Comparison of ENCODE assay signal across 2 cellular contexts in the genomic region with DNA sequence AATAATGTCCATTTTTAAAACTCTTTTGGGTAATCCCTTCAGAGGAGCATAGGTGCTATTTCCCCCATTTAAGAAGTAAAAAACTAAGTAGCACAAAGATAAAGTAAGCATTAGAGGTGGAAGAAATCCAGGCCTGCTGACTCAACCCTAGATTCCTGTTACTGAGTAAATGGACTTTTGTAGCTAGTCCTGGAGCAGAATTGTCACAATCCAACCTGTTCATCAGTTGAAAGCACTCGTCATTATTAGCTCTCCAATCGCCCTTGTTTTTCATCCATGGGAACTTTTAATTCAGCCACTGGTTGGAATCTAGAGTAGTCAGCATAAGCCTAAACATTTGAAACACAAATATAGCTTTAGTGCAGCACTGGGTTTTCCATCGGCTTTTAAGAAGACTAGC.
TF ChIP-seq lines count a peak whose summit lies in the region.

No MANE protein-coding gene starts in this region.

TF ChIP-seq in liver, 16 proteins besides CTCF, POLR2A, EP300 and RAD21 (continued from another document):
- TF ChIP-seq, protein P1, sequence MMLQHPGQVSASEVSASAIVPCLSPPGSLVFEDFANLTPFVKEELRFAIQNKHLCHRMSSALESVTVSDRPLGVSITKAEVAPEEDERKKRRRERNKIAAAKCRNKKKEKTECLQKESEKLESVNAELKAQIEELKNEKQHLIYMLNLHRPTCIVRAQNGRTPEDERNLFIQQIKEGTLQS (IDR thresholded peaks at IDR 0.05): peak; percentile 45
- TF ChIP-seq JUND (IDR thresholded peaks at IDR 0.05): peak in 1 of 2 donors; percentile 30
- no peak for TF ChIP-seq EGR1 (IDR thresholded peaks at IDR 0.05; ENCODE audit: low read depth in 2 of 2)
- TF ChIP-seq, protein P2, sequence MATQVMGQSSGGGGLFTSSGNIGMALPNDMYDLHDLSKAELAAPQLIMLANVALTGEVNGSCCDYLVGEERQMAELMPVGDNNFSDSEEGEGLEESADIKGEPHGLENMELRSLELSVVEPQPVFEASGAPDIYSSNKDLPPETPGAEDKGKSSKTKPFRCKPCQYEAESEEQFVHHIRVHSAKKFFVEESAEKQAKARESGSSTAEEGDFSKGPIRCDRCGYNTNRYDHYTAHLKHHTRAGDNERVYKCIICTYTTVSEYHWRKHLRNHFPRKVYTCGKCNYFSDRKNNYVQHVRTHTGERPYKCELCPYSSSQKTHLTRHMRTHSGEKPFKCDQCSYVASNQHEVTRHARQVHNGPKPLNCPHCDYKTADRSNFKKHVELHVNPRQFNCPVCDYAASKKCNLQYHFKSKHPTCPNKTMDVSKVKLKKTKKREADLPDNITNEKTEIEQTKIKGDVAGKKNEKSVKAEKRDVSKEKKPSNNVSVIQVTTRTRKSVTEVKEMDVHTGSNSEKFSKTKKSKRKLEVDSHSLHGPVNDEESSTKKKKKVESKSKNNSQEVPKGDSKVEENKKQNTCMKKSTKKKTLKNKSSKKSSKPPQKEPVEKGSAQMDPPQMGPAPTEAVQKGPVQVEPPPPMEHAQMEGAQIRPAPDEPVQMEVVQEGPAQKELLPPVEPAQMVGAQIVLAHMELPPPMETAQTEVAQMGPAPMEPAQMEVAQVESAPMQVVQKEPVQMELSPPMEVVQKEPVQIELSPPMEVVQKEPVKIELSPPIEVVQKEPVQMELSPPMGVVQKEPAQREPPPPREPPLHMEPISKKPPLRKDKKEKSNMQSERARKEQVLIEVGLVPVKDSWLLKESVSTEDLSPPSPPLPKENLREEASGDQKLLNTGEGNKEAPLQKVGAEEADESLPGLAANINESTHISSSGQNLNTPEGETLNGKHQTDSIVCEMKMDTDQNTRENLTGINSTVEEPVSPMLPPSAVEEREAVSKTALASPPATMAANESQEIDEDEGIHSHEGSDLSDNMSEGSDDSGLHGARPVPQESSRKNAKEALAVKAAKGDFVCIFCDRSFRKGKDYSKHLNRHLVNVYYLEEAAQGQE (IDR thresholded peaks at IDR 0.05): no peak
- no peak for TF ChIP-seq YY1 (IDR thresholded peaks at IDR 0.05)
- TF ChIP-seq FOXA2 (IDR thresholded peaks at IDR 0.05): no peak
- peak; percentile 62 to 65 for TF ChIP-seq HNF4A (conservative IDR thresholded peaks at IDR 0.05)
- TF ChIP-seq, protein P3, sequence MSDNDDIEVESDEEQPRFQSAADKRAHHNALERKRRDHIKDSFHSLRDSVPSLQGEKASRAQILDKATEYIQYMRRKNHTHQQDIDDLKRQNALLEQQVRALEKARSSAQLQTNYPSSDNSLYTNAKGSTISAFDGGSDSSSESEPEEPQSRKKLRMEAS (IDR thresholded peaks at IDR 0.05): no peak
- no peak for TF ChIP-seq GABPA (IDR thresholded peaks at IDR 0.05 in 1 of 2, conservative IDR thresholded peaks at IDR 0.05 in 1 of 2)
- TF ChIP-seq TAF1 (conservative IDR thresholded peaks at IDR 0.05): no peak
- no peak for TF ChIP-seq NR2F2 (IDR thresholded peaks at IDR 0.05)
- TF ChIP-seq RXRA (IDR thresholded peaks at IDR 0.05): no peak
- TF ChIP-seq HNF4G (IDR thresholded peaks at IDR 0.05): no peak
- TF ChIP-seq FOXA1 (IDR thresholded peaks at IDR 0.05): no peak
- TF ChIP-seq SP1 (IDR thresholded peaks at IDR 0.05): no peak

TF ChIP-seq in HepG2, 621 proteins besides CTCF, POLR2A, EP300 and RAD21 (continued from another document):
- no peak for TF ChIP-seq ZNF230 (CRISPR knock-in tag; IDR thresholded peaks at IDR 0.05)
